Comparison of ENCODE assay signal across 8 cellular contexts in the genomic region with DNA sequence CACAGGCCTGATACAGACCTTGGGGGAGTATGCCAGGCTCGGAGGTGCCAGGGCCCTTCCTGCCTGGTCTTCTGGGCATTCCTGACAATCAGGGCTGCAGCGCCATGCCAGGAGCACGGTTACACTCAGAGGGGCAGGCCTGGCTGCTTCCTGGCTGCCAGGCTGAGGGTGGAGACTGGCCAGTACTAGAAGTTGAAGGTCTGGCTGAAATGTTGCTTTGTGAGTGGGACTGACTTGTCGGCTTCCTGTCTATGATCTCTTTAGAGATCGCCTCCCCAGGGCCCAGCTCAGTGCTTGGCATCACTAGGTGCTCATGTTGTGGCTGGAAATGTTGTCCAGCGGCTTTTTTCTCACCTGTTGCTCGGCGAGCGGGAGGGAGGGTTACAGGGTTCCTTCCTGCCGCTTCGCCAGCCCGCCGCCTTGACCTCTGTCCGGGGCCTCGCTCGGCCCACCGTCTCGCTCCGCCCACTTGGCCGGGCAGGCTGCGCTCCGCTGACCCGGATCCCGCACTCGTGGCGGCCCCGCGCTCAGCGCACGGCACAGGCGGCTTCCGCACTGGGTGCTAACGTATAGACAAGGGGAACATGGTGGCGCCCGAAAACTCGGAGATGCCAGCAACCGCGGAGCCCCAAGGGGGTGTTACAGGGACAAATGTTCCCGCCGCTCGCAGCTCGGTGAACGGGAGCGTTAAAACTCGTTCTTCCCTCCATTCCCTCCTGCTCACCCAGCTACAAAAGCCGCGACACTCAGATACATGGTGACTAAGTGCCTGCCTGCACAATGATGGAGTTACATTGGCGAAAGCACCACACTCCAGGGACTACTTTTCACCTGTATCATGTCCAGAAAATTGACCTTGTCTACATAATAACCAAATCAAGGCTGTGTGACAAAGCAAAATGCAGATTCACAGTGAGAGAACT.
DNase-seq lines count a peak whose midpoint lies in the region; ATAC-seq lines count a peak whose summit lies in the region.

No MANE protein-coding gene starts in this region.

- DNase-seq in activated CD8-positive, alpha-beta memory T cell treated with anti-CD3 and anti-CD28 coated beads for 24 hours, result peak; percentile 62
- DNase-seq in activated CD8-positive, alpha-beta memory T cell treated with anti-CD3 and anti-CD28 coated beads, Interleukin-2, amount 50 U/mL, for 48 hours, result no peak
- DNase-seq in amniotic epithelial cell (ENCODE audit: low read depth), result peak; percentile 33
- peak; percentile 80 for DNase-seq in iPS-NIHi7 (ENCODE audit: extremely low spot score)
- peak; percentile 28 for DNase-seq in stimulated activated CD8-positive, alpha-beta memory T cell treated with anti-CD3 and anti-CD28 coated beads, Interleukin-4, amount 100 ng/mL, for 48 hours
- no peak for DNase-seq in SW 1271 (lab: John Stamatoyannopoulos, UW)

- ATAC-seq in HG02885 (IDR thresholded peaks at IDR 0.05; ENCODE audit: poor library complexity, unreplicated experiment), result peak; percentile 79
- ATAC-seq in HG03469 (IDR thresholded peaks at IDR 0.05; ENCODE audit: unreplicated experiment), result no peak

Comparison
In these comparisons a context has a peak if more than half of its experiments do, and no peak if none do; other contexts are left out.
1. DNase-seq: peak in activated CD8-positive, alpha-beta memory T cell treated with anti-CD3 and anti-CD28 coated beads for 24 hours (single experiment), amniotic epithelial cell (single experiment), iPS-NIHi7 (single experiment) and stimulated activated CD8-positive, alpha-beta memory T cell treated with anti-CD3 and anti-CD28 coated beads, Interleukin-4, amount 100 ng/mL, for 48 hours (single experiment); none in activated CD8-positive, alpha-beta memory T cell treated with anti-CD3 and anti-CD28 coated beads, Interleukin-2, amount 50 U/mL, for 48 hours (single experiment) and SW 1271 (0 of 2).